Comparison of ENCODE assay signal across 1 cellular context in genomic region chr7:17506090-17506489, GRCh38.
TF ChIP-seq lines count a peak whose summit lies in the region.

No MANE protein-coding gene starts in this region.

TF ChIP-seq in HepG2, 621 proteins besides CTCF, POLR2A, EP300 and RAD21 (continued from another document and continues in another):
- peak; percentile 80; the same call in 1 of the 2 replicates for TF ChIP-seq ZSCAN5A (CRISPR knock-in tag; IDR thresholded peaks at IDR 0.05; ENCODE audit: borderline replicate concordance)
- TF ChIP-seq ZNF317 (CRISPR knock-in tag; IDR thresholded peaks at IDR 0.05) = 0 out of 2 replicates have a peak, but pooled peaks have one; percentile 17
- peak; percentile 91 for TF ChIP-seq SALL1 (CRISPR knock-in tag; IDR thresholded peaks at IDR 0.05)
- TF ChIP-seq GATA4 (IDR thresholded peaks at IDR 0.05; ENCODE audit: borderline replicate concordance, low read depth) = peak; percentile 87; the same call in 1 of the 2 replicates
- TF ChIP-seq ZFP1 (CRISPR knock-in tag; IDR thresholded peaks at IDR 0.05) = peak; percentile 78; the same call in 1 of the 2 replicates
- peak; percentile 80 for TF ChIP-seq TFAP4 (IDR thresholded peaks at IDR 0.05; ENCODE audit: borderline replicate concordance, low read depth)
- peak; percentile 84 for TF ChIP-seq NR2C2 (CRISPR knock-in tag; IDR thresholded peaks at IDR 0.05; ENCODE audit: borderline replicate concordance)
- peak; percentile 92 for TF ChIP-seq ARID3A (IDR thresholded peaks at IDR 0.05; ENCODE audit: low read depth, low read length)
- TF ChIP-seq ZNF335 (CRISPR knock-in tag; IDR thresholded peaks at IDR 0.05) = 0 out of 2 replicates have a peak, but pooled peaks have one; percentile 44
- TF ChIP-seq ZNF816 (CRISPR knock-in tag; IDR thresholded peaks at IDR 0.05; ENCODE audit: borderline replicate concordance) = peak; percentile 39; the same call in 1 of the 2 replicates
- TF ChIP-seq MEF2D (CRISPR knock-in tag; IDR thresholded peaks at IDR 0.05) = peak; percentile 96
- TF ChIP-seq PITX1 (CRISPR knock-in tag; IDR thresholded peaks at IDR 0.05) = peak; percentile 83
- TF ChIP-seq ARNTL (CRISPR knock-in tag; IDR thresholded peaks at IDR 0.05) = 0 out of 2 replicates have a peak, but pooled peaks have one; percentile 50
- TF ChIP-seq GABPB1 (CRISPR knock-in tag; IDR thresholded peaks at IDR 0.05) = 0 out of 2 replicates have a peak, but pooled peaks have one; percentile 22
- no peak for TF ChIP-seq FOSL1 (CRISPR knock-in tag; IDR thresholded peaks at IDR 0.05; ENCODE audit: borderline replicate concordance)
- TF ChIP-seq ZBTB20 (CRISPR knock-in tag; IDR thresholded peaks at IDR 0.05; ENCODE audit: borderline replicate concordance, low read depth) = peak; percentile 79; the same call in 1 of the 2 replicates
- TF ChIP-seq ZNF33B (CRISPR knock-in tag; IDR thresholded peaks at IDR 0.05) = no peak
- peak; percentile 52; the same call in 1 of the 2 replicates for TF ChIP-seq CCDC6 (CRISPR knock-in tag; IDR thresholded peaks at IDR 0.05)
- TF ChIP-seq SKIL (CRISPR knock-in tag; IDR thresholded peaks at IDR 0.05; ENCODE audit: borderline replicate concordance) = peak; percentile 83; the same call in 1 of the 2 replicates
- TF ChIP-seq, protein P1, sequence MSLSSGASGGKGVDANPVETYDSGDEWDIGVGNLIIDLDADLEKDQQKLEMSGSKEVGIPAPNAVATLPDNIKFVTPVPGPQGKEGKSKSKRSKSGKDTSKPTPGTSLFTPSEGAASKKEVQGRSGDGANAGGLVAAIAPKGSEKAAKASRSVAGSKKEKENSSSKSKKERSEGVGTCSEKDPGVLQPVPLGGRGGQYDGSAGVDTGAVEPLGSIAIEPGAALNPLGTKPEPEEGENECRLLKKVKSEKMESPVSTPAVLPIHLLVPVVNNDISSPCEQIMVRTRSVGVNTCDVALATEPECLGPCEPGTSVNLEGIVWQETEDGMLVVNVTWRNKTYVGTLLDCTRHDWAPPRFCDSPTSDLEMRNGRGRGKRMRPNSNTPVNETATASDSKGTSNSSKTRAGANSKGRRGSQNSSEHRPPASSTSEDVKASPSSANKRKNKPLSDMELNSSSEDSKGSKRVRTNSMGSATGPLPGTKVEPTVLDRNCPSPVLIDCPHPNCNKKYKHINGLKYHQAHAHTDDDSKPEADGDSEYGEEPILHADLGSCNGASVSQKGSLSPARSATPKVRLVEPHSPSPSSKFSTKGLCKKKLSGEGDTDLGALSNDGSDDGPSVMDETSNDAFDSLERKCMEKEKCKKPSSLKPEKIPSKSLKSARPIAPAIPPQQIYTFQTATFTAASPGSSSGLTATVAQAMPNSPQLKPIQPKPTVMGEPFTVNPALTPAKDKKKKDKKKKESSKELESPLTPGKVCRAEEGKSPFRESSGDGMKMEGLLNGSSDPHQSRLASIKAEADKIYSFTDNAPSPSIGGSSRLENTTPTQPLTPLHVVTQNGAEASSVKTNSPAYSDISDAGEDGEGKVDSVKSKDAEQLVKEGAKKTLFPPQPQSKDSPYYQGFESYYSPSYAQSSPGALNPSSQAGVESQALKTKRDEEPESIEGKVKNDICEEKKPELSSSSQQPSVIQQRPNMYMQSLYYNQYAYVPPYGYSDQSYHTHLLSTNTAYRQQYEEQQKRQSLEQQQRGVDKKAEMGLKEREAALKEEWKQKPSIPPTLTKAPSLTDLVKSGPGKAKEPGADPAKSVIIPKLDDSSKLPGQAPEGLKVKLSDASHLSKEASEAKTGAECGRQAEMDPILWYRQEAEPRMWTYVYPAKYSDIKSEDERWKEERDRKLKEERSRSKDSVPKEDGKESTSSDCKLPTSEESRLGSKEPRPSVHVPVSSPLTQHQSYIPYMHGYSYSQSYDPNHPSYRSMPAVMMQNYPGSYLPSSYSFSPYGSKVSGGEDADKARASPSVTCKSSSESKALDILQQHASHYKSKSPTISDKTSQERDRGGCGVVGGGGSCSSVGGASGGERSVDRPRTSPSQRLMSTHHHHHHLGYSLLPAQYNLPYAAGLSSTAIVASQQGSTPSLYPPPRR (CRISPR knock-in tag; IDR thresholded peaks at IDR 0.05; ENCODE audit: borderline replicate concordance) = peak; percentile 97
- TF ChIP-seq ZNF557 (CRISPR knock-in tag; IDR thresholded peaks at IDR 0.05) = no peak
- TF ChIP-seq, protein P2, sequence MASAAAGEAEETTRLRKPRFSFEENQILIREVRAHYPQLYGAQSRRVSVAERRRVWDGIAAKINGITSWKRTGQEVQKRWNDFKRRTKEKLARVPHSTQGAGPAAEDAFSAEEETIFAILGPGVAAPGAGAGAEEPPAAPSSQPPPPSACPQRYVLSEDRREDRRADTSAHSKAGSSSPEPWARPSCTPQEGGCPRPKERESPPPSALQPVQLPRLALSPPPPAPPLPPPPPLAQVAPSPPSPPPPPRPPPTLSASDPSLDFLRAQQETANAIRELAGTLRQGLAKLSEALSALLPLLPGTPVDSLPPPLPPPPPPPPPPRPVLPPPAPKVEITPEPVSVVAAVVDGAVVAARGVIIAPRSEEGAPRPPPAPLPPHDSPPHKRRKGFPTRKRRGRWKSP (CRISPR knock-in tag; IDR thresholded peaks at IDR 0.05) = peak; percentile 54; the same call in 1 of the 2 replicates
- peak; percentile 38; the same call in 1 of the 2 replicates for TF ChIP-seq ZNF264 (CRISPR knock-in tag; IDR thresholded peaks at IDR 0.05)
- TF ChIP-seq, protein P3, sequence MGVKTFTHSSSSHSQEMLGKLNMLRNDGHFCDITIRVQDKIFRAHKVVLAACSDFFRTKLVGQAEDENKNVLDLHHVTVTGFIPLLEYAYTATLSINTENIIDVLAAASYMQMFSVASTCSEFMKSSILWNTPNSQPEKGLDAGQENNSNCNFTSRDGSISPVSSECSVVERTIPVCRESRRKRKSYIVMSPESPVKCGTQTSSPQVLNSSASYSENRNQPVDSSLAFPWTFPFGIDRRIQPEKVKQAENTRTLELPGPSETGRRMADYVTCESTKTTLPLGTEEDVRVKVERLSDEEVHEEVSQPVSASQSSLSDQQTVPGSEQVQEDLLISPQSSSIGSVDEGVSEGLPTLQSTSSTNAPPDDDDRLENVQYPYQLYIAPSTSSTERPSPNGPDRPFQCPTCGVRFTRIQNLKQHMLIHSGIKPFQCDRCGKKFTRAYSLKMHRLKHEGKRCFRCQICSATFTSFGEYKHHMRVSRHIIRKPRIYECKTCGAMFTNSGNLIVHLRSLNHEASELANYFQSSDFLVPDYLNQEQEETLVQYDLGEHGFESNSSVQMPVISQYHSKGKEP (CRISPR knock-in tag; IDR thresholded peaks at IDR 0.05) = peak; percentile 57; the same call in 1 of the 2 replicates
- TF ChIP-seq RXRB (CRISPR knock-in tag; IDR thresholded peaks at IDR 0.05; ENCODE audit: borderline replicate concordance) = peak; percentile 98
- TF ChIP-seq SMC3 (IDR thresholded peaks at IDR 0.05; ENCODE audit: low read length) = 0 out of 2 replicates have a peak, but pooled peaks have one; percentile 9
- TF ChIP-seq NCOA2 (CRISPR knock-in tag; IDR thresholded peaks at IDR 0.05) = peak; percentile 99
- TF ChIP-seq ZNF710 (CRISPR knock-in tag; IDR thresholded peaks at IDR 0.05; ENCODE audit: borderline replicate concordance) = peak; percentile 94
- TF ChIP-seq, protein P4, sequence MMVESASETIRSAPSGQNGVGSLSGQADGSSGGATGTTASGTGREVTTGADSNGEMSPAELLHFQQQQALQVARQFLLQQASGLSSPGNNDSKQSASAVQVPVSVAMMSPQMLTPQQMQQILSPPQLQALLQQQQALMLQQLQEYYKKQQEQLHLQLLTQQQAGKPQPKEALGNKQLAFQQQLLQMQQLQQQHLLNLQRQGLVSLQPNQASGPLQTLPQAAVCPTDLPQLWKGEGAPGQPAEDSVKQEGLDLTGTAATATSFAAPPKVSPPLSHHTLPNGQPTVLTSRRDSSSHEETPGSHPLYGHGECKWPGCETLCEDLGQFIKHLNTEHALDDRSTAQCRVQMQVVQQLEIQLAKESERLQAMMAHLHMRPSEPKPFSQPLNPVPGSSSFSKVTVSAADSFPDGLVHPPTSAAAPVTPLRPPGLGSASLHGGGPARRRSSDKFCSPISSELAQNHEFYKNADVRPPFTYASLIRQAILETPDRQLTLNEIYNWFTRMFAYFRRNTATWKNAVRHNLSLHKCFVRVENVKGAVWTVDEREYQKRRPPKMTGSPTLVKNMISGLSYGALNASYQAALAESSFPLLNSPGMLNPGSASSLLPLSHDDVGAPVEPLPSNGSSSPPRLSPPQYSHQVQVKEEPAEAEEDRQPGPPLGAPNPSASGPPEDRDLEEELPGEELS (CRISPR knock-in tag; IDR thresholded peaks at IDR 0.05) = peak; percentile 91
- peak; percentile 49; the same call in 1 of the 2 replicates for TF ChIP-seq CBFB (CRISPR knock-in tag; IDR thresholded peaks at IDR 0.05)
- TF ChIP-seq ZNF383 (CRISPR knock-in tag; IDR thresholded peaks at IDR 0.05; ENCODE audit: borderline replicate concordance) = no peak
- TF ChIP-seq SOX6 (IDR thresholded peaks at IDR 0.05) = no peak
- TF ChIP-seq SOX6 (CRISPR knock-in tag; IDR thresholded peaks at IDR 0.05) = peak; percentile 91
- TF ChIP-seq ATF2 (CRISPR knock-in tag; IDR thresholded peaks at IDR 0.05) = peak; percentile 88; the same call in 1 of the 2 replicates
- peak; percentile 94 for TF ChIP-seq BCL6 (CRISPR knock-in tag; IDR thresholded peaks at IDR 0.05)
- no peak for TF ChIP-seq ZNF788 (CRISPR knock-in tag; IDR thresholded peaks at IDR 0.05; ENCODE audit: borderline replicate concordance)
- TF ChIP-seq SAP130 (CRISPR knock-in tag; IDR thresholded peaks at IDR 0.05; ENCODE audit: low read depth) = peak; percentile 84
- TF ChIP-seq ELF3 (CRISPR knock-in tag; IDR thresholded peaks at IDR 0.05) = peak; percentile 89
- TF ChIP-seq ZSCAN9 (CRISPR knock-in tag; IDR thresholded peaks at IDR 0.05; ENCODE audit: borderline replicate concordance) = peak; percentile 56; the same call in 1 of the 2 replicates
- TF ChIP-seq NCOR1 (IDR thresholded peaks at IDR 0.05; ENCODE audit: borderline replicate concordance, low read length) = peak; percentile 85
- TF ChIP-seq KLF16 (CRISPR knock-in tag; IDR thresholded peaks at IDR 0.05) = peak in 1 of 2 experiments; percentile 84; a peak in 2 of 4 replicates
- TF ChIP-seq TBX3 (IDR thresholded peaks at IDR 0.05; ENCODE audit: borderline replicate concordance) = peak; percentile 85
